Comparison of ENCODE assay signal across 8 cellular contexts in genomic region chr4:9604051-9604521, GRCh38.
DNase-seq lines count a peak whose midpoint lies in the region; ATAC-seq, FAIRE-seq and TF ChIP-seq lines count a peak whose summit lies in the region.
"Not testable (repeated sequence)": the region's sequence is repeated elsewhere in the genome, so short reads cannot be mapped to it uniquely, and the experiment has no call there.

No MANE protein-coding gene starts in this region.

- 22% methylated on average over 12 of the region's 12 CpGs for WGBS in GM12878 (ENCODE audit: insufficient coverage, insufficient replicate concordance, low lambda C conversion rate, missing lambda C conversion rate)

- H3K36me3 ChIP-seq in HUES48 (ENCODE audit: control insufficient read depth, insufficient read depth, low read length); Peyer's patch; GM12878 (ENCODE audit: control insufficient read depth in 2 of 2, insufficient read depth in 2 of 2, low read length in 1 of 2); cardiac muscle cell; vagina: not testable (repeated sequence)

- peaks cover 0 to 13% (median 5%) of the 10 kb centered on the region in 3 donors for H3K27me3 Mint-ChIP-seq in naive B cell

- in situ Hi-C loops in GM12878 (cut with MboI): not testable (repeated sequence)

- H3K9me3 ChIP-seq in HUES48 (ENCODE audit: control insufficient read depth, insufficient read depth, low read length); Peyer's patch; GM12878 (replicated peaks; ENCODE audit: control insufficient read depth, insufficient read depth, low read length); cardiac muscle cell (ENCODE audit: low read depth); vagina: not testable (repeated sequence)

- SMC1A ChIA-PET in GM12878 (lab: Charles Lee; ENCODE audit: uncharacterized antibody, unreplicated experiment): interaction anchor here (1.8 kb wide), 1 partner anchor 72 kb away, joined by 6 read pairs; no protein-coding TSS in a partner anchor

- peak overlapping the region in 5 of 8 donors; percentile 7 to 83 (median 48) for H3K4me3 Mint-ChIP-seq in naive B cell

- not testable (repeated sequence) for H3K36me3 Mint-ChIP-seq in naive B cell

- TF ChIP-seq POLR2A in Peyer's patch (IDR thresholded peaks at IDR 0.05); GM12878 (IDR thresholded peaks at IDR 0.05; ENCODE audit: low read depth, low read length); vagina (IDR thresholded peaks at IDR 0.05): not testable (repeated sequence)

- not testable (repeated sequence) for H3K9me3 Mint-ChIP-seq in naive B cell

- peak in 2 of 3 donors; percentile 51 to 69 for DNase-seq in Peyer's patch
- peak; percentile 3 to 23 (median 13) for DNase-seq in activated CD8-positive, alpha-beta memory T cell treated with anti-CD3 and anti-CD28 coated beads for 48 hours (ENCODE audit: low read depth in 2 of 3, low spot score in 2 of 3)
- DNase-seq in GM12878 (ENCODE audit: low read depth, low spot score); naive B cell; vagina (ENCODE audit: extremely low spot score in 2 of 2): not testable (repeated sequence)
- peak; percentile 5 to 31 for DNase-seq in cardiac muscle cell (ENCODE audit: low read depth in 1 of 2, low spot score in 1 of 2)
- peak in 2 of 3 experiments; percentile 14 to 29 for DNase-seq in stimulated activated CD4-positive, alpha-beta T cell treated with anti-CD3 and anti-CD28 coated beads, TNF-alpha, amount 100 ng/mL, for 24 hours (ENCODE audit: low read depth in 3 of 3)

- not testable (repeated sequence) for TF ChIP-seq CTCF in Peyer's patch (IDR thresholded peaks at IDR 0.05); GM12878 (IDR thresholded peaks at IDR 0.05 in 2 of 3, conservative IDR thresholded peaks at IDR 0.05 in 1 of 3; ENCODE audit: control insufficient read depth in 2 of 3, extremely low read depth in 1 of 3, insufficient read depth in 1 of 3, low read depth in 3 of 3, low read length in 3 of 3); cardiac muscle cell (IDR thresholded peaks at IDR 0.05; ENCODE audit: low read depth, low read length); vagina (IDR thresholded peaks at IDR 0.05)

- H3K27ac ChIP-seq in HUES48 (ENCODE audit: low read depth, low read length): peak overlapping the region; percentile 71
- peak overlapping the region in 3 of 4 donors; percentile 61 to 77 (median 65) for H3K27ac ChIP-seq in Peyer's patch
- not testable (repeated sequence) for H3K27ac ChIP-seq in GM12878 (ENCODE audit: control insufficient read depth, insufficient read depth); cardiac muscle cell
- peak overlapping the region; percentile 23 for H3K27ac ChIP-seq in vagina

- RAD21 ChIA-PET in GM12878 (lab: Charles Lee; ENCODE audit: unreplicated experiment): not testable (repeated sequence)

- H3K4me1 ChIP-seq in HUES48 (ENCODE audit: control insufficient read depth, insufficient read depth, low read length) (peaks cover 34% of the 10 kb centered on the region), cardiac muscle cell (ENCODE audit: low read depth) (peaks cover 29% of the 10 kb centered on the region)
- not testable (repeated sequence) for H3K4me1 ChIP-seq in Peyer's patch; GM12878 (ENCODE audit: control insufficient read depth, insufficient read depth, low read length); vagina

- TF ChIP-seq RAD21 in GM12878 (IDR thresholded peaks at IDR 0.05; ENCODE audit: insufficient read depth, low read depth, low read length): not testable (repeated sequence)

- not testable (repeated sequence) for H3K9ac ChIP-seq in HUES48 (ENCODE audit: low read depth, low read length); GM12878 (ENCODE audit: control insufficient read depth, insufficient read depth, low read length)

- not testable (repeated sequence) for H3K4me3 ChIP-seq in HUES48 (ENCODE audit: low read depth, low read length); GM12878; cardiac muscle cell
- H3K4me3 ChIP-seq in Peyer's patch: peak overlapping the region in 3 of 4 donors; percentile 10 to 32 (median 18)
- peak overlapping the region; percentile 31 to 33 for H3K4me3 ChIP-seq in vagina

- not testable (repeated sequence) for H4K20me1 ChIP-seq in GM12878 (ENCODE audit: control insufficient read depth, insufficient read depth)

- H3K79me2 ChIP-seq in GM12878 (ENCODE audit: control insufficient read depth, insufficient read depth, low read length): not testable (repeated sequence)

- ATAC-seq in GM12878; naive B cell (ENCODE audit: low read depth in 2 of 2): not testable (repeated sequence)

- H2AFZ ChIP-seq in GM12878 (ENCODE audit: control insufficient read depth, low read depth, low read length): not testable (repeated sequence)

- intact Hi-C loops in GM12878 (cut with micrococcal nuclease; ENCODE audit: unreplicated experiment); vagina (cut with DNase I): not testable (repeated sequence)

- TSS peak; percentile 79 for BruUV-seq in GM12878 (replicated peaks; lab: Mats Ljungman, UMichigan)

- H3K4me1 Mint-ChIP-seq in naive B cell: peaks cover 0 to 13% (median 13%) of the 10 kb centered on the region in 3 donors

- POLR2A ChIA-PET in GM12878 (lab: Charles Lee): not testable (repeated sequence)

- peak overlapping the region in 4 of 6 donors; percentile 42 to 87 (median 70) for H3K27ac Mint-ChIP-seq in naive B cell

- not testable (repeated sequence) for TF ChIP-seq EP300 in GM12878 (IDR thresholded peaks at IDR 0.05; ENCODE audit: borderline replicate concordance in 1 of 2, control insufficient read depth in 1 of 2, low read depth in 2 of 2, low read length in 2 of 2)

- not testable (repeated sequence) for H3K27me3 ChIP-seq in HUES48 (ENCODE audit: control insufficient read depth, insufficient read depth, low read length); Peyer's patch; GM12878 (replicated peaks in 1 of 2; ENCODE audit: control insufficient read depth in 2 of 2, insufficient read depth in 2 of 2, low read length in 1 of 2); cardiac muscle cell; vagina

- not testable (repeated sequence) for H3K4me2 ChIP-seq in GM12878 (ENCODE audit: control insufficient read depth, insufficient read depth)

- not testable (repeated sequence) for FAIRE-seq in GM12878 (lab: Jason Lieb, UNC)

- CTCF ChIA-PET in GM12878 (lab: Yijun Ruan, JAX): interaction anchor here (1.1 kb wide), 1 partner anchor 15 kb away, joined by 3 read pairs; no protein-coding TSS in a partner anchor

TF ChIP-seq in GM12878, 131 proteins besides CTCF, POLR2A, EP300 and RAD21:
- TF ChIP-seq MLLT1 (IDR thresholded peaks at IDR 0.05) (peak; percentile 63; the same call in 1 of the 2 replicates), BMI1 (IDR thresholded peaks at IDR 0.05; ENCODE audit: borderline replicate concordance) (peak; percentile 72; the same call in 1 of the 2 replicates), NKRF (conservative IDR thresholded peaks at IDR 0.05) (0 out of 2 replicates have a peak, but pooled peaks have one; percentile 30), BHLHE40 (IDR thresholded peaks at IDR 0.05; ENCODE audit: borderline replicate concordance in 1 of 2, low read depth in 2 of 2, low read length in 1 of 2) (0 out of 4 replicates have a peak, but pooled peaks of 1 of the 2 experiments have one; percentile 29)
